In the genomic region with DNA sequence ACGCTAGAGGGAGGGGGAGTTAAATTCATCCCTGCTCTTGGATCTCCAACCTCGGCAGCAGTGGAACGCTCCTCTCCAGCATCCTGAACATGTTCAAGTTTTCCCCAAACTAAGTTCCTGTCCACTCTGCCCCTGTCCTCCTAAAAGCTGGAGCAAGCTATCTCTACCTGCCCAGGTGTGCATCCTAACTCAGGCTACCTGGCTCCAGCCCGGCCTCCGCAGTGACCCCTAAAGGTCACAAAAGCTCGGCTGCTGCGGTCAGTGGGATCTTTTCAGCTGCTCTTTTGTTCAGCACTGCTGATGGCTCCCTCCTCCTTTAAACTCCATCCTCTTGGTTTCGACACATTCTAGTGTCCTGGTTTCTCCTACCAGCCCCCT, we compare ENCODE assay signal across 8 cellular contexts. TPM values are rescaled to one million over a fixed set of nuclear protein-coding genes. Genes with fewer than 3 reads are reported as not detected.
DNase-seq lines count a peak whose midpoint lies in the region; ATAC-seq and TF ChIP-seq lines count a peak whose summit lies in the region.

No MANE protein-coding gene starts in this region.

- H3K27ac Mint-ChIP-seq in CD8-positive, alpha-beta memory T cell, result peak overlapping the region in 5 of 8 donors; percentile 26 to 92 (median 81)
- peak overlapping the region; percentile 98 for H3K27ac Mint-ChIP-seq in nephron progenitor cell

- H3K9me3 ChIP-seq in CD8-positive, alpha-beta memory T cell (ENCODE audit: low read length), result no peaks in the 10 kb centered on the region
- H3K9me3 ChIP-seq in MG63, result no peaks in the 10 kb centered on the region

- peaks cover 30% of the 10 kb centered on the region for H3K4me1 ChIP-seq in CD8-positive, alpha-beta memory T cell (ENCODE audit: insufficient read depth, low read length)

- DNase-seq in CD8-positive, alpha-beta memory T cell, result no peak
- DNase-seq in MG63, result no peak
- DNase-seq in dorsolateral prefrontal cortex, result no peak
- no peak for DNase-seq in nephron progenitor cell
- DNase-seq in GOT3 (lab: John Stamatoyannopoulos, UW), result no peak
- no peak for DNase-seq in NCI-H226
- no peak for DNase-seq in activated CD4-positive, alpha-beta T cell treated with anti-CD3 and anti-CD28 coated beads, Interleukin-2, amount 50 U/mL, for 4 hours

- intact Hi-C loops in dorsolateral prefrontal cortex (cut with DNase I), result loop anchor here in 1 of 2 donors (5.0 to 10.0 kb wide), 2 partner anchors 284 to 452 kb away; a partner anchor contains a TSS

- H3K36me3 Mint-ChIP-seq in CD8-positive, alpha-beta memory T cell, result peaks cover 0 to 6% (median 1%) of the 10 kb centered on the region in 3 donors
- no peaks in the 10 kb centered on the region for H3K36me3 Mint-ChIP-seq in nephron progenitor cell (ENCODE audit: low read depth)

- TF ChIP-seq CTCF in dorsolateral prefrontal cortex (IDR thresholded peaks at IDR 0.05 in 54 of 56, conservative IDR thresholded peaks at IDR 0.05 in 2 of 56; ENCODE audit: low read depth in 1 of 56, partially characterized antibody in 56 of 56) (peak in 1 of 56 donors; percentile 11), nephron progenitor cell (IDR thresholded peaks at IDR 0.05) (no peak)

- H3K4me1 Mint-ChIP-seq in CD8-positive, alpha-beta memory T cell, result peaks cover 40 to 72% (median 59%) of the 10 kb centered on the region in 3 donors
- peaks cover 70% of the 10 kb centered on the region for H3K4me1 Mint-ChIP-seq in nephron progenitor cell

- H3K27me3 Mint-ChIP-seq in CD8-positive, alpha-beta memory T cell, result no peaks in the 10 kb centered on the region
- peaks cover 3% of the 10 kb centered on the region for H3K27me3 Mint-ChIP-seq in nephron progenitor cell (ENCODE audit: low read depth, poor library complexity)

- no peaks in the 10 kb centered on the region for H3K36me3 ChIP-seq in CD8-positive, alpha-beta memory T cell (ENCODE audit: insufficient read depth, low read length)
- H3K36me3 ChIP-seq in MG63, result peaks cover 15% of the 10 kb centered on the region

- peak overlapping the region; percentile 84 for H3K4me3 ChIP-seq in CD8-positive, alpha-beta memory T cell (ENCODE audit: low read length)
- H3K4me3 ChIP-seq in MG63, result peak overlapping the region; percentile 88
- H3K4me3 ChIP-seq in dorsolateral prefrontal cortex, result peak overlapping the region; percentile 59 to 100 (median 94)

- POLR2A ChIA-PET in CD8-positive, alpha-beta memory T cell (lab: Charles Lee), result no interaction called here

- no peak overlapping the region for H3K27ac ChIP-seq in CD8-positive, alpha-beta memory T cell (ENCODE audit: low read depth, low read length)
- peak overlapping the region in 5 of 59 donors; percentile 87 to 94 (median 92) for H3K27ac ChIP-seq in dorsolateral prefrontal cortex

- CTCF ChIA-PET in CD8-positive, alpha-beta memory T cell (lab: Charles Lee), result interaction anchor here (1.0 kb wide), 1 partner anchor 24 kb away, joined by 3 read pairs; no protein-coding TSS in a partner anchor

- no peak for ATAC-seq in HG03520 (IDR thresholded peaks at IDR 0.05; ENCODE audit: unreplicated experiment)

- no peaks in the 10 kb centered on the region for H3K9me3 Mint-ChIP-seq in CD8-positive, alpha-beta memory T cell
- no peaks in the 10 kb centered on the region for H3K9me3 Mint-ChIP-seq in nephron progenitor cell

- no peaks in the 10 kb centered on the region for H3K27me3 ChIP-seq in CD8-positive, alpha-beta memory T cell (ENCODE audit: insufficient read depth, low read length, poor library complexity, severe bottlenecking)
- no peaks in the 10 kb centered on the region for H3K27me3 ChIP-seq in MG63
- H3K27me3 ChIP-seq in dorsolateral prefrontal cortex, result no peaks in the 10 kb centered on the region

- peak overlapping the region; percentile 87 to 94 (median 91) for H3K4me3 Mint-ChIP-seq in CD8-positive, alpha-beta memory T cell
- peak overlapping the region; percentile 91 for H3K4me3 Mint-ChIP-seq in nephron progenitor cell

RNA-seq across cellular contexts. Expression of a gene that starts 1.4 kb away (rescaled TPM):
- total RNA-seq in CD8-positive, alpha-beta memory T cell, result 10 to 100 TPM; 16.2 to 16.8 TPM
- 8.8 TPM for polyA plus RNA-seq in CD8-positive, alpha-beta memory T cell
- total RNA-seq in MG63 (2014; rRNA removed; shearing (Covaris generic); ENCODE audit: low replicate concordance), result 6.0 and 6.8 TPM in 2 replicates
- 10 to 100 TPM; 27.6 to 95.6 (median 60.2) TPM for total RNA-seq in dorsolateral prefrontal cortex

RNA-seq across cellular contexts. Expression of a gene that starts 35.9 kb away (rescaled TPM):
- under 1 TPM; 0.84 to 0.85 TPM for total RNA-seq in CD8-positive, alpha-beta memory T cell
- 0.56 TPM for polyA plus RNA-seq in CD8-positive, alpha-beta memory T cell
- 0.96 and 2.8 TPM in 2 replicates for total RNA-seq in MG63 (2014; rRNA removed; shearing (Covaris generic); ENCODE audit: low replicate concordance)
- 10 to 100 TPM in 115 of 120 experiments, 1 to 10 TPM in 5; 5.4 to 26.4 (median 17.8) TPM for total RNA-seq in dorsolateral prefrontal cortex
